10 cellular contexts compared by ENCODE assay signal in genomic region chr17:40422990-40423611, GRCh38. TPM values are rescaled to one million over a fixed set of nuclear protein-coding genes. Genes with fewer than 3 reads are reported as not detected.
DNase-seq lines count a peak whose midpoint lies in the region; ATAC-seq and TF ChIP-seq lines count a peak whose summit lies in the region.
"Had no signal": no experiment of that assay in that cellular context is flagged by ENCODE, and none has a peak within 500 bp of the region (broad histone marks: within the 10 kb centered on the region; RNA-seq: fewer than 3 reads in every experiment).

No MANE protein-coding gene starts in this region.

- peak overlapping the region; percentile 23 for H3K27ac ChIP-seq in VCaP
- H3K27ac ChIP-seq in right lobe of liver, result no peak overlapping the region

- 67% methylated on average over 3 of the region's 3 CpGs for WGBS in right lobe of liver (ENCODE audit: insufficient coverage, low coverage, low lambda C conversion rate, missing lambda C conversion rate)

- peak; percentile 18 for DNase-seq in ELR (ENCODE audit: low read depth)
- peak; percentile 21 to 27 for DNase-seq in Kasumi-1 (lab: John Stamatoyannopoulos, UW)
- no peak for DNase-seq in right lobe of liver
- DNase-seq in GM13977 (ENCODE audit: low spot score), result no peak
- no peak for DNase-seq in NK-92 (lab: John Stamatoyannopoulos, UW; ENCODE audit: unreplicated experiment)
- no peak for DNase-seq in DMS153 (lab: John Stamatoyannopoulos, UW)
- no peak for DNase-seq in cortex of kidney (lab: John Stamatoyannopoulos, UW)
- DNase-seq: MG63 had no signal

- H3K4me1 ChIP-seq in right lobe of liver, result peaks cover 0 to 5% (median 0%) of the 10 kb centered on the region in 4 donors

- no peak overlapping the region for H3K4me3 ChIP-seq in right lobe of liver
- H3K4me3 ChIP-seq: MG63 had no signal

- no peaks in the 10 kb centered on the region for H3K36me3 ChIP-seq in right lobe of liver
- H3K36me3 ChIP-seq: MG63 had no signal

- in situ Hi-C loops in GM13977 (cut with MboI; ENCODE audit: low pct_unique_long_range_greater_than_20kb, low sequenced_read_pairs, unreplicated experiment), result no loop called here

- TF ChIP-seq CTCF in VCaP (conservative IDR thresholded peaks at IDR 0.05) (peak; percentile 46), right lobe of liver (IDR thresholded peaks at IDR 0.05) (peak in 1 of 4 donors; percentile 14), GM13977 (IDR thresholded peaks at IDR 0.05; ENCODE audit: extremely low read depth, insufficient read depth, missing control alignments) (no peak)

- H3K9me3 ChIP-seq in right lobe of liver, result no peaks in the 10 kb centered on the region
- H3K9me3 ChIP-seq: MG63 had no signal

- ATAC-seq in right lobe of liver, result peak in 3 of 4 donors; percentile 24 to 38 (median 37)
- ATAC-seq: activated T-helper 17 cell treated with anti-CD3 and anti-CD28 coated beads, Interleukin-2, amount 50 U/mL, for 72 hours had no signal

- no peaks in the 10 kb centered on the region for H3K27me3 ChIP-seq in right lobe of liver
- H3K27me3 ChIP-seq: MG63 had no signal

- intact Hi-C loops in right lobe of liver (cut with DNase I), result no loop called here

- no peak for TF ChIP-seq POLR2A in right lobe of liver (IDR thresholded peaks at IDR 0.05)

RNA-seq across cellular contexts. Expression of gene TOP2A, which starts 5.4 kb away (rescaled TPM):
- 1 to 10 TPM in 4 of 6 experiments, under 1 TPM in 2; 0.22 to 7.3 (median 3.0) TPM for total RNA-seq in right lobe of liver

RNA-seq across cellular contexts. Expression of gene IGFBP4, which starts 20.1 kb away (rescaled TPM):
- 100 to 1,000 TPM; 382 to 716 (median 430) TPM for total RNA-seq in right lobe of liver

RNA-seq across cellular contexts. Expression of gene GJD3, which starts 58.6 kb away (rescaled TPM):
- total RNA-seq in right lobe of liver, result under 1 TPM in 5 of 6 experiments, not detected in 1; 0.22 to 0.78 (median 0.37) TPM
- total RNA-seq: activated T-helper 17 cell treated with anti-CD3 and anti-CD28 coated beads, Interleukin-2, amount 50 U/mL, for 72 hours had no signal

Comparison
In these comparisons a context has a peak if more than half of its experiments do, and no peak if none do; other contexts are left out.
1. DNase-seq: peak in ELR (single experiment) and Kasumi-1 (2 of 2); none in right lobe of liver (0 of 3), GM13977 (single experiment), NK-92 (single experiment), DMS153 (single experiment) and cortex of kidney (single experiment).